ENCODE assay signal across 10 cellular contexts in the genomic region with DNA sequence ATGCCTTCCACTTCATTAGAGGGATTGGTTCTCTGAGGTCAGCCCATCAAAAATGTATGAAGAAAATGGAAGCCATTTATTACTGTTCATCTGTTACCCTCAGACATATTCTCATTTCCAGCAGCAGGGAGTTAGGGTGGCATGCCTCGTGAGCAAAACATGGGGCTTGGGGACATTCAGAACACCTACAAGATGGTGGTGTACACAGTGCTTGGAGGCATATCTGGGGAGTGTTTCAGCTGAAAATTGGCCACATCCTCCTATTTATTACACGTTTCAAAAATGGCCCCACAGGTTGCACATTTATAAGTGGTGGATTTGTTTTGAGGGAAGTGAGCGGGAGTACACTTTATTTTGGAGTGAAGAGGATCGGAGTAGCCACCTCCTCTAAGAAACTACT.
DNase-seq lines count a peak whose midpoint lies in the region; ATAC-seq, FAIRE-seq and TF ChIP-seq lines count a peak whose summit lies in the region.
"Had no signal": no experiment of that assay in that cellular context is flagged by ENCODE, and none has a peak within 500 bp of the region (broad histone marks: within the 10 kb centered on the region; RNA-seq: fewer than 3 reads in every experiment).

No MANE protein-coding gene starts in this region.

- dilution Hi-C loops in mammary epithelial cell (cut with HindIII; ENCODE audit: low sequenced_read_pairs) = no loop called here

- peaks cover 24% of the 10 kb centered on the region for H3K4me1 Mint-ChIP-seq in neural crest cell

- no peak overlapping the region for H3K56ac ChIP-seq in mesendoderm (ENCODE audit: low read length)

- DNase-seq in AG04450 (ENCODE audit: low read depth, low spot score) = no peak
- no peak for DNase-seq in GM19239 (ENCODE audit: insufficient read length, low spot score)
- DNase-seq in mammary epithelial cell = no peak
- DNase-seq in neural crest cell (ENCODE audit: low read depth, low spot score) = no peak
- DNase-seq in mesendoderm = no peak
- no peak for DNase-seq in CD1c-positive myeloid dendritic cell (ENCODE audit: extremely low spot score)
- no peak for DNase-seq in A172 (ENCODE audit: low spot score)
- DNase-seq: Kasumi-1 had no signal

- H3K4me3 Mint-ChIP-seq in neural crest cell = peak overlapping the region; percentile 92

- peaks cover 4% of the 10 kb centered on the region for H3K27me3 ChIP-seq in AG04450 (ENCODE audit: control insufficient read depth, insufficient read depth, low read length)
- no peaks in the 10 kb centered on the region for H3K27me3 ChIP-seq in mammary epithelial cell (ENCODE audit: insufficient read depth, low read length)
- H3K27me3 ChIP-seq in mesendoderm (ENCODE audit: insufficient read depth, low read length, poor library complexity) = peaks cover 17% of the 10 kb centered on the region
- H3K27me3 ChIP-seq: right atrium auricular region had no signal

- intact Hi-C loops in mammary epithelial cell (cut with micrococcal nuclease) = loop anchor here (5.0 to 10.0 kb wide), 2 partner anchors 116 to 276 kb away; a partner anchor contains a TSS

- H3K23ac ChIP-seq in mesendoderm (ENCODE audit: low read length) = no peak overlapping the region

- H3K9me3 ChIP-seq in AG04450 (ENCODE audit: control insufficient read depth, insufficient read depth, low read length) (peaks cover 7% of the 10 kb centered on the region; the same call in 1 of the 2 replicates), mammary epithelial cell (replicated peaks; ENCODE audit: insufficient read depth, low read length) (no peaks in the 10 kb centered on the region)
- H3K9me3 ChIP-seq: right atrium auricular region had no signal

- ATAC-seq in GM18867 (IDR thresholded peaks at IDR 0.05; ENCODE audit: unreplicated experiment) = no peak

- WGBS in mammary epithelial cell (ENCODE audit: low coverage, missing lambda C conversion rate) = 70% methylated on average over 4 of the region's 4 CpGs
- WGBS in mesendoderm (ENCODE audit: extremely low coverage, insufficient coverage, low lambda C conversion rate) = no CpG with 5 or more reads among the region's 4 CpGs

- in situ Hi-C loops in mammary epithelial cell (cut with MboI; ENCODE audit: low sequenced_read_pairs in 2 of 2) = no loop called here

- H2BK15ac ChIP-seq in mesendoderm (replicated peaks; ENCODE audit: low read depth) = no peak overlapping the region

- H3K18ac ChIP-seq in mesendoderm (ENCODE audit: low read length) = no peak overlapping the region

- no peaks in the 10 kb centered on the region for H3K79me1 ChIP-seq in mesendoderm (ENCODE audit: low read length)

- H3K27me3 Mint-ChIP-seq in neural crest cell (ENCODE audit: low read depth) = peaks cover 18% of the 10 kb centered on the region

- H3K36me3 ChIP-seq in mammary epithelial cell (ENCODE audit: insufficient read depth, low read length) (no peaks in the 10 kb centered on the region), mesendoderm (ENCODE audit: control insufficient read depth, insufficient read depth, low read length) (no peaks in the 10 kb centered on the region)
- H3K36me3 ChIP-seq: right atrium auricular region had no signal

- H3K4me2 ChIP-seq in mammary epithelial cell (ENCODE audit: insufficient read depth, low read depth, low read length) (peak overlapping the region; percentile 99), mesendoderm (ENCODE audit: low read length) (no peak overlapping the region)

- POLR2A ChIA-PET in AG04450 (lab: Yijun Ruan, JAX) = no interaction called here

- no peaks in the 10 kb centered on the region for H3K9me3 Mint-ChIP-seq in neural crest cell

- no peak overlapping the region for H4K8ac ChIP-seq in mesendoderm (ENCODE audit: low read depth, low read length)

- H4K20me1 ChIP-seq in mammary epithelial cell (ENCODE audit: insufficient read depth, low read length) = no peaks in the 10 kb centered on the region

- H2BK120ac ChIP-seq in mesendoderm (ENCODE audit: low read depth, low read length) = no peak overlapping the region

- H2BK5ac ChIP-seq in mesendoderm (ENCODE audit: low read length) = no peak overlapping the region

- H3K79me2 ChIP-seq in mammary epithelial cell (ENCODE audit: insufficient read depth, low read length) (peaks cover 3% of the 10 kb centered on the region), mesendoderm (ENCODE audit: control insufficient read depth, insufficient read depth, low read length) (no peaks in the 10 kb centered on the region)

- H3K27ac ChIP-seq in AG04450 (ENCODE audit: low read depth, low read length) (no peak overlapping the region), mammary epithelial cell (ENCODE audit: insufficient read depth, low read depth, low read length) (no peak overlapping the region), mesendoderm (ENCODE audit: low read depth, low read length) (no peak overlapping the region)

- H3K4me1 ChIP-seq in mammary epithelial cell (ENCODE audit: insufficient read depth, low read length) (peaks cover 34% of the 10 kb centered on the region), mesendoderm (ENCODE audit: control insufficient read depth, low read depth, low read length) (no peaks in the 10 kb centered on the region)

- no peak overlapping the region for H2AK5ac ChIP-seq in mesendoderm (ENCODE audit: low read length)

- no peaks in the 10 kb centered on the region for H3K36me3 Mint-ChIP-seq in neural crest cell (ENCODE audit: low read depth)

- no peak overlapping the region for H4K5ac ChIP-seq in mesendoderm (ENCODE audit: low read length)

- no peak for TF ChIP-seq CTCF in AG04450 (IDR thresholded peaks at IDR 0.05; ENCODE audit: low read depth, low read length)
- no peak for TF ChIP-seq CTCF in mammary epithelial cell (conservative IDR thresholded peaks at IDR 0.05 in 1 of 2, IDR thresholded peaks at IDR 0.05 in 1 of 2; ENCODE audit: extremely low read depth in 1 of 2, insufficient read depth in 1 of 2, low read depth in 1 of 2, low read length in 2 of 2)
- TF ChIP-seq CTCF in neural crest cell (conservative IDR thresholded peaks at IDR 0.05) = no peak

- H3K4me3 ChIP-seq in AG04450 (ENCODE audit: low read depth, low read length) (peak overlapping the region; percentile 13; the same call in 1 of the 2 replicates), mammary epithelial cell (replicated peaks in 1 of 3; ENCODE audit: insufficient read depth in 1 of 3, low read depth in 2 of 3, low read length in 3 of 3) (no peak overlapping the region), mesendoderm (ENCODE audit: low read length) (no peak overlapping the region)

- H3K27ac Mint-ChIP-seq in neural crest cell (ENCODE audit: unreplicated experiment) = peak overlapping the region; percentile 73

- BruUV-seq in mammary epithelial cell (replicated peaks; lab: Mats Ljungman, UMichigan) = no TSS peak

- peak; percentile 83 for FAIRE-seq in GM19239 (lab: Jason Lieb, UNC)

- H3K4ac ChIP-seq in mesendoderm (ENCODE audit: low read depth, low read length) = no peak overlapping the region

- no peak overlapping the region for H3K9ac ChIP-seq in mammary epithelial cell (ENCODE audit: insufficient read depth, low read length)
- H3K9ac ChIP-seq in mesendoderm (ENCODE audit: low read length) = no peak overlapping the region

- CTCF ChIA-PET in AG04450 (lab: Charles Lee) = no interaction called here
- CTCF ChIA-PET in mammary epithelial cell (lab: Charles Lee; ENCODE audit: low non-redundant PET) = no interaction called here

- H2AFZ ChIP-seq in mammary epithelial cell (ENCODE audit: low read depth, low read length) = peak overlapping the region; percentile 15
